7 cellular contexts compared by ENCODE assay signal in the genomic region with DNA sequence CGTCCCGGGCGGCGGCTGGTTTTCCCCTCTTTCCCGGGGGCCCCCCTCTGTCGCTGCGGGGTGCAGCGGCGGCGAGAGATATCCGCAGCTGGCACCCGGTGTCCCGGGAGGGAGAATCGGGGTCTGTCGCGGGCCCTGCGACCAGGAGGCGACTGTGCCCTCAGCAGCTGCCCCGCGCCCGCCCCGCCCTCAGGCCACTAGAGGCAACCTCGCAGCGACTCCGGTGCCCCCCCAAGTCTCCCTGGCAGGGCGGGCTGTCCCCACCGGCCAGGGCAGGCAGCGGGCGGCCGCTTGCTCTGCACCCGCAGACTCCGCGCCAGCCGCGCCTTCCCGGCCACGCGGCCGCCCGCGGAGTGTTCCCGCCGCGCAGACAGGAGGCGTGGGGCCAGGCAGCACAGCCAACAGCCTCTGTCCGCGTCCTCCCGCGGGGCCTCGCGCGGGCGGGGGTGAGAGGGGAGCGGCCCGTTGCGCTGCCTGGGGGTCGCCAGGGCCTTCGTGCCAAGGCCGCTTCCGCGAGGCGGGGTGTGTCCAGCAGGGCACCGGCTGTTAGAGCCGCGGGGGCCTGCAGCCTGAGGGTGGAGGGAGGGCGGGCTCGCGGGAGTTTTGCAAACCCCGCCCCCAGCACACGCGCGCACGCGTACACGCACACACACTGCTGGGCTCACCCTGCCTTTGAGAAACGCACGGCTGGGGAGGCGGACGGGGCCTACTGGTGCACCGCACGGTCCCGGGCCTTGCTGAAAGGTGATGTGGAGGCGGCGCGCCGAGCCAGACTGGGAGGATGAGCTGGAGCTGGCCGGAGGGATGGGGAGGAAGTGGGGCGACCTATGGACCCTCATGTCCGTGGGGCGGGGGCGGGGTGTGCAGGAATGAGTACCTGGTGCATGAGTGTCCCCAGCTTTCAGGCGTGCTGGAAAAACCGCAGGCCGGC. TPM values are rescaled to one million over a fixed set of nuclear protein-coding genes. Genes with fewer than 3 reads are reported as not detected.
A peak's percentile ranks its signal among the peaks of the same experiment; 100 is the strongest.
DNase-seq lines count a peak whose midpoint lies in the region; ATAC-seq, FAIRE-seq and TF ChIP-seq lines count a peak whose summit lies in the region.

No MANE protein-coding gene starts in this region.

- H4K20me1 ChIP-seq in GM12878 (ENCODE audit: control insufficient read depth, insufficient read depth) = no peaks in the 10 kb centered on the region

- SMC1A ChIA-PET in GM12878 (lab: Charles Lee; ENCODE audit: uncharacterized antibody, unreplicated experiment) = interaction anchor here (0.8 to 1.4 kb wide), 2 partner anchors 12 to 42 kb away, joined by 3 read pairs; a partner anchor contains a TSS

- TF ChIP-seq POLR2A in GM18526 (IDR thresholded peaks at IDR 0.05; ENCODE audit: extremely low read depth, insufficient read length) (peak; percentile 40), GM12878 (IDR thresholded peaks at IDR 0.05; ENCODE audit: low read depth, low read length) (0 out of 2 replicates have a peak, but pooled peaks have one; percentile 32)

- ATAC-seq in HG03045 (IDR thresholded peaks at IDR 0.05; ENCODE audit: unreplicated experiment) = peak; percentile 85
- ATAC-seq in GM12878 = peak; percentile 84
- ATAC-seq in left lobe of liver = peak; percentile 90

- no peaks in the 10 kb centered on the region for H3K27me3 ChIP-seq in GM12878 (replicated peaks in 1 of 2; ENCODE audit: control insufficient read depth in 2 of 2, insufficient read depth in 2 of 2, low read length in 1 of 2)

- peak overlapping the region; percentile 71 for H2AFZ ChIP-seq in GM12878 (ENCODE audit: control insufficient read depth, low read depth, low read length)

- no peak for TF ChIP-seq RAD21 in GM12878 (IDR thresholded peaks at IDR 0.05; ENCODE audit: insufficient read depth, low read depth, low read length)

- H3K4me1 ChIP-seq in GM12878 (ENCODE audit: control insufficient read depth, insufficient read depth, low read length) = peaks cover 6% of the 10 kb centered on the region

- CTCF ChIA-PET in GM12878 (lab: Yijun Ruan, JAX) = interaction anchor here (1.2 kb wide), 3 partner anchors 10 to 72 kb away, joined by 3 to 4 read pairs (median 3); no protein-coding TSS in a partner anchor

- RAD21 ChIA-PET in GM12878 (lab: Charles Lee; ENCODE audit: unreplicated experiment) = interaction anchor here (0.9 to 1.2 kb wide), 2 partner anchors 9 to 73 kb away, joined by 3 to 4 read pairs; no protein-coding TSS in a partner anchor

- 14% methylated on average over 58 of the region's 94 CpGs for WGBS in GM12878 (ENCODE audit: insufficient coverage, insufficient replicate concordance, low lambda C conversion rate, missing lambda C conversion rate)

- peaks cover 5 to 6% of the 10 kb centered on the region in 2 experiments; a peak in 3 of 4 replicates for H3K36me3 ChIP-seq in GM12878 (ENCODE audit: control insufficient read depth in 2 of 2, insufficient read depth in 2 of 2, low read length in 1 of 2)

- H3K27ac ChIP-seq in GM12878 (ENCODE audit: control insufficient read depth, insufficient read depth) = peak overlapping the region; percentile 44

- peak overlapping the region; percentile 48 for H3K9ac ChIP-seq in GM12878 (ENCODE audit: control insufficient read depth, insufficient read depth, low read length)

- peak overlapping the region; percentile 64; the same call in 1 of the 2 replicates for H3K4me3 ChIP-seq in GM12878

- FAIRE-seq in GM12878 (lab: Jason Lieb, UNC) = no peak

- no peak for TF ChIP-seq CTCF in GM12878 (IDR thresholded peaks at IDR 0.05 in 2 of 3, conservative IDR thresholded peaks at IDR 0.05 in 1 of 3; ENCODE audit: control insufficient read depth in 2 of 3, extremely low read depth in 1 of 3, insufficient read depth in 1 of 3, low read depth in 3 of 3, low read length in 3 of 3)

- no peak for TF ChIP-seq EP300 in GM12878 (IDR thresholded peaks at IDR 0.05; ENCODE audit: borderline replicate concordance in 1 of 2, control insufficient read depth in 1 of 2, low read depth in 2 of 2, low read length in 2 of 2)

- H3K9me3 ChIP-seq in GM12878 (replicated peaks; ENCODE audit: control insufficient read depth, insufficient read depth, low read length) = no peaks in the 10 kb centered on the region; the same call in 2 of the 3 replicates

- BruUV-seq in GM12878 (replicated peaks; lab: Mats Ljungman, UMichigan) = no TSS peak

- in situ Hi-C loops in GM12878 (cut with MboI) = no loop called here

- POLR2A ChIA-PET in GM12878 (lab: Charles Lee) = interaction anchor here (0.6 kb wide), 1 partner anchor 451 kb away, joined by 3 read pairs; no protein-coding TSS in a partner anchor

- DNase-seq in T1000 (lab: John Stamatoyannopoulos, UW) (peak; percentile 40), GM12878 (ENCODE audit: low read depth, low spot score) (peak; percentile 9), left lobe of liver (ENCODE audit: low spot score) (peak; percentile 74), NOMO-1 (lab: John Stamatoyannopoulos, UW; ENCODE audit: unreplicated experiment in 2 of 2) (no peak)
- peak; percentile 47 to 53 (median 51) for DNase-seq in stimulated activated CD4-positive, alpha-beta T cell treated with anti-CD3 and anti-CD28 coated beads, TNF-alpha, amount 100 ng/mL, for 4 hours (ENCODE audit: low read depth in 3 of 3)

- no peaks in the 10 kb centered on the region for H3K79me2 ChIP-seq in GM12878 (ENCODE audit: control insufficient read depth, insufficient read depth, low read length)

- intact Hi-C loops in GM12878 (cut with micrococcal nuclease; ENCODE audit: unreplicated experiment) = no loop called here

- H3K4me2 ChIP-seq in GM12878 (ENCODE audit: control insufficient read depth, insufficient read depth) = peak overlapping the region; percentile 86

TF ChIP-seq in GM12878, 131 proteins besides CTCF, POLR2A, EP300 and RAD21 (continues in another document):
- TF ChIP-seq ZZZ3 (IDR thresholded peaks at IDR 0.05; ENCODE audit: control insufficient read depth, insufficient read length, low read depth) (no peak), BHLHE40 (IDR thresholded peaks at IDR 0.05; ENCODE audit: borderline replicate concordance in 1 of 2, low read depth in 2 of 2, low read length in 1 of 2) (peak in 1 of 2 experiments; percentile 33; a peak in 1 of 4 replicates), GATAD2B (conservative IDR thresholded peaks at IDR 0.05; ENCODE audit: low read depth) (peak; percentile 44; the same call in 1 of the 2 replicates), SMAD5 (IDR thresholded peaks at IDR 0.05; ENCODE audit: low read depth) (no peak), LARP7 (IDR thresholded peaks at IDR 0.05) (peak; percentile 53; the same call in 1 of the 2 replicates)
- TF ChIP-seq, protein P1, sequence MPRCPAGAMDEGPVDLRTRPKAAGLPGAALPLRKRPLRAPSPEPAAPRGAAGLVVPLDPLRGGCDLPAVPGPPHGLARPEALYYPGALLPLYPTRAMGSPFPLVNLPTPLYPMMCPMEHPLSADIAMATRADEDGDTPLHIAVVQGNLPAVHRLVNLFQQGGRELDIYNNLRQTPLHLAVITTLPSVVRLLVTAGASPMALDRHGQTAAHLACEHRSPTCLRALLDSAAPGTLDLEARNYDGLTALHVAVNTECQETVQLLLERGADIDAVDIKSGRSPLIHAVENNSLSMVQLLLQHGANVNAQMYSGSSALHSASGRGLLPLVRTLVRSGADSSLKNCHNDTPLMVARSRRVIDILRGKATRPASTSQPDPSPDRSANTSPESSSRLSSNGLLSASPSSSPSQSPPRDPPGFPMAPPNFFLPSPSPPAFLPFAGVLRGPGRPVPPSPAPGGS (IDR thresholded peaks at IDR 0.05; ENCODE audit: borderline replicate concordance, insufficient read depth, low read depth, low read length, poor library complexity, severe bottlenecking) = peak; percentile 13
- TF ChIP-seq, protein P2, sequence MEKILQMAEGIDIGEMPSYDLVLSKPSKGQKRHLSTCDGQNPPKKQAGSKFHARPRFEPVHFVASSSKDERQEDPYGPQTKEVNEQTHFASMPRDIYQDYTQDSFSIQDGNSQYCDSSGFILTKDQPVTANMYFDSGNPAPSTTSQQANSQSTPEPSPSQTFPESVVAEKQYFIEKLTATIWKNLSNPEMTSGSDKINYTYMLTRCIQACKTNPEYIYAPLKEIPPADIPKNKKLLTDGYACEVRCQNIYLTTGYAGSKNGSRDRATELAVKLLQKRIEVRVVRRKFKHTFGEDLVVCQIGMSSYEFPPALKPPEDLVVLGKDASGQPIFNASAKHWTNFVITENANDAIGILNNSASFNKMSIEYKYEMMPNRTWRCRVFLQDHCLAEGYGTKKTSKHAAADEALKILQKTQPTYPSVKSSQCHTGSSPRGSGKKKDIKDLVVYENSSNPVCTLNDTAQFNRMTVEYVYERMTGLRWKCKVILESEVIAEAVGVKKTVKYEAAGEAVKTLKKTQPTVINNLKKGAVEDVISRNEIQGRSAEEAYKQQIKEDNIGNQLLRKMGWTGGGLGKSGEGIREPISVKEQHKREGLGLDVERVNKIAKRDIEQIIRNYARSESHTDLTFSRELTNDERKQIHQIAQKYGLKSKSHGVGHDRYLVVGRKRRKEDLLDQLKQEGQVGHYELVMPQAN (conservative IDR thresholded peaks at IDR 0.05) = peak; percentile 45; the same call in 1 of the 2 replicates

RNA-seq across cellular contexts. Expression of a gene that starts 41.4 kb away (rescaled TPM):
- 0.54 and 0.58 TPM in 2 replicates for total RNA-seq in GM12878 (2013; cell fraction: nucleolus; rRNA removed)
- 0.05 and 0.28 TPM in 2 replicates for total RNA-seq in GM12878 (2014; rRNA removed)
- 0.04 and 0.09 TPM in 2 replicates for total RNA-seq in GM12878 (2014; rRNA removed; fragmentation: Illumina TruSeq; extraction: Trizol)
- 0.24 and 0.26 TPM in 2 replicates for total RNA-seq in GM12878 (2021)
- polyA plus RNA-seq in GM12878 (2011; ENCODE audit: low read depth) = 0.24 TPM
- polyA plus RNA-seq in GM12878 (2011; rRNA removed) = 0.31 and 0.59 TPM in 2 replicates
- 0.28 and 0.69 TPM in 2 replicates for polyA plus RNA-seq in GM12878 (2011; cell fraction: cytosol; rRNA removed)
- 1.7 TPM in 2 replicates for polyA plus RNA-seq in GM12878 (2011; cell fraction: nucleus; rRNA removed)
- 0.24 and 0.38 TPM in 2 replicates for polyA plus RNA-seq in GM12878 (2012)
- 0.03 TPM in 2 replicates for polyA plus RNA-seq in GM12878 (2014; fragmentation: Illumina TruSeq; extraction: Trizol)
- polyA plus RNA-seq in GM12878 (2014; fragmentation: Nextera tagmentation; extraction: Ambion mirVana) = under 1 TPM in 1 of 2 experiments, not detected in 1; 0.03 TPM
- 0.36 and 1.0 TPM in 2 replicates for polyA plus RNA-seq in GM12878 (2014; rRNA removed)
- polyA plus RNA-seq in GM12878 (2016; fragmentation: Nextera tagmentation; extraction: Ambion mirVana) = under 1 TPM; 0.09 to 0.27 TPM
- 0.44 and 2.0 TPM in 2 replicates for polyA minus RNA-seq in GM12878 (2011; rRNA and poly(A)+ RNA removed)
- polyA minus RNA-seq in GM12878 (2011; cell fraction: cytosol; rRNA and poly(A)+ RNA removed) = 0.27 and 2.4 TPM in 2 replicates
- polyA minus RNA-seq in GM12878 (2011; cell fraction: nucleus; rRNA and poly(A)+ RNA removed) = 0.73 and 1.1 TPM in 2 replicates
- total RNA-seq in left lobe of liver = 0.13 TPM

Comparison
In these comparisons a context has a peak if more than half of its experiments do, and no peak if none do; other contexts are left out.
1. DNase-seq: peak in T1000 (single experiment), GM12878 (single experiment), left lobe of liver (single experiment) and stimulated activated CD4-positive, alpha-beta T cell treated with anti-CD3 and anti-CD28 coated beads, TNF-alpha, amount 100 ng/mL, for 4 hours (3 of 3); none in NOMO-1 (0 of 2).
2. Peak in every context shown above with its lines, with median percentiles within 50 percentile points of each other: ATAC-seq.